ENCODE assay signal across 4 cellular contexts in the genomic region with DNA sequence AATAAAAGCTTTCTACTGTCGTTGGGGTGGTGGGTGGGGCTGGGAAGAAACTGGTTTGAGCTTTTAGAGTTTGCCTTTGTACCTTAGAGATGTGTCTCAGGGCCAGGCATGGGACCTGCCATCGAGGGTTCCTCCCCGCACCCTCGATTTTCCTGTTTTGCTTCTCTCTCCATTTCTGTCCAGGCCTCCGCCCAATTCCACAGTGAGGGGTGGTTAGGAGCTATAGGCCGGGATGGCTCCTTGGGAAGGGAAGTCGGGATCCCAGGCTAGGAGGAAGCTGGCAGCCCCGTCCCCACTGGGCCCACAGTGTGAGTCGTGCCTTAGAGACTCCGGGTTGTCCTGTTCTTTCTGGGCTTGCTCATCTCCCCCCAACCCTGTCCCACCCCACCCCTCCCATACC. TPM values are rescaled to one million over a fixed set of nuclear protein-coding genes. Genes with fewer than 3 reads are reported as not detected.
"Had no signal": no experiment of that assay in that cellular context is flagged by ENCODE, and none has a peak within 500 bp of the region (broad histone marks: within the 10 kb centered on the region; RNA-seq: fewer than 3 reads in every experiment).

No MANE protein-coding gene starts in this region.

RNA-seq across cellular contexts. Expression of a gene that starts 41.2 kb away (rescaled TPM):
- total RNA-seq: activated CD4-positive, alpha-beta memory T cell treated with anti-CD3 and anti-CD28 coated beads, Interleukin-2, amount 10 ng/mL, durations not matched to agents 7 days and 5 days; activated CD4-positive, alpha-beta T cell treated with anti-CD3 and anti-CD28 coated beads, Interleukin-2, amount 10 ng/mL, durations not matched to agents 7 days and 5 days; activated T-cell treated with anti-CD3 and anti-CD28 coated beads, Interleukin-2, amount 50 U/mL, for 72 hours; T-helper 2 cell treated with Interferon-gamma antibody and Interleukin-4, amounts not matched to agents 100 ng/mL and 5 ng/mL, for 36 hours had no signal
